ENCODE assay signal across 30 cellular contexts in the genomic region with DNA sequence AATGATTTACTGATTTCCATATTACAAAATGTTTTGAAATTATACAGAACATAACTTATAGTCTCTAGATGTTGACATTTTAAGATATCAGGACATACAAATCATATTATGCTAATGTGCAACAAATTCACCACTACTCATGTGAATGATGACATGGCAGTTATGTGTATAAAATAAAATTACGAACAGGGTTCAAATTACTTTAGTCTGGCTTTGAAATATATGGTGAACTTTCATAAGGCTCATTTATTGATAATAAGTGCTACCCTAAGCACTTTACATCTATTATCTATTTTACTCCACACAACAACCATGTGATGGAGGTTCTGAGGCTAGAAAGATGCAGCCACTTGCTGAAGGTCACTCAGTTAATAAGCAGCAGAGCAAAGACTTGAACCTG.
"Had no signal": no experiment of that assay in that cellular context is flagged by ENCODE, and none has a peak within 500 bp of the region (broad histone marks: within the 10 kb centered on the region; RNA-seq: fewer than 3 reads in every experiment).

No MANE protein-coding gene starts in this region.

- DNase-seq: naive thymus-derived CD8-positive, alpha-beta T cell; nephron progenitor cell; nucleus accumbens; ovary; posterior cingulate gyrus; psoas muscle; right cardiac atrium; spleen; stimulated activated CD4-positive, alpha-beta T cell treated with anti-CD3 and anti-CD28 coated beads, Interleukin-12 subunit alpha, Interleukin-12 subunit beta, amount 100 ng/mL, for 4 hours; stimulated activated CD4-positive, alpha-beta T cell treated with anti-CD3 and anti-CD28 coated beads, Interleukin-1b, Interleukin-23, amount 100 ng/mL, for 48 hours; stimulated activated CD4-positive, alpha-beta T cell treated with anti-CD3 and anti-CD28 coated beads, Interleukin-4, amount 100 ng/mL, for 1 hour; stimulated activated CD4-positive, alpha-beta T cell treated with anti-CD3 and anti-CD28 coated beads, Interleukin-4, amount 100 ng/mL, for 4 hours; stimulated activated CD8-positive, alpha-beta memory T cell treated with anti-CD3 and anti-CD28 coated beads, Interleukin-4, amount 100 ng/mL, for 48 hours; stimulated activated naive CD4-positive, alpha-beta T cell; stimulated activated naive CD8-positive, alpha-beta T cell treated with anti-CD3 and anti-CD28 coated beads, Interleukin-15, amount 100 ng/mL, for 72 hours; stimulated activated naive CD8-positive, alpha-beta T cell treated with anti-CD3 and anti-CD28 coated beads, Interleukin-15, Interleukin-2, amounts not matched to agents 100 U/mL and 50 U/mL, for 24 hours; substantia nigra; testis; tibial artery; transverse colon; upper lobe of right lung; uterus had no signal

- H3K27ac ChIP-seq: neutrophil, ovary, parathyroid adenoma, psoas muscle, skin epidermis, spleen, suprapubic skin, testis, tibial artery, transverse colon, upper lobe of right lung, uterus had no signal

- H3K36me3 ChIP-seq: neutrophil, ovary, spleen, suprapubic skin, tibial artery, transverse colon, upper lobe of right lung, uterus had no signal

- H3K27me3 ChIP-seq: neutrophil, ovary, spleen, suprapubic skin, testis, tibial artery, transverse colon, upper lobe of right lung, uterus had no signal

- H3K9me3 ChIP-seq: neutrophil, ovary, psoas muscle, spleen, suprapubic skin, testis, tibial artery, transverse colon, upper lobe of right lung, uterus had no signal

- H3K9ac ChIP-seq: parathyroid adenoma had no signal

- ATAC-seq: naive thymus-derived CD8-positive, alpha-beta T cell; natural killer cell treated with Interleukin-12 subunit alpha and Interleukin-12 subunit beta and Interleukin-15 and Interleukin-18, amount 100 ng/mL, for 72 hours; psoas muscle; right cardiac atrium; sciatic nerve; stimulated activated memory B cell treated with anti-CD40 and anti-IgM and Interleukin-4, amounts not matched to agents 10 μg/mL and 1 μg/mL and 100 μg/mL, for 72 hours; stimulated activated naive CD8-positive, alpha-beta T cell treated with anti-CD3 and anti-CD28 coated beads, Interleukin-15, amount 100 ng/mL, for 72 hours; stimulated activated naive CD8-positive, alpha-beta T cell treated with anti-CD3 and anti-CD28 coated beads, Interleukin-15, Interleukin-2, amounts not matched to agents 100 U/mL and 50 U/mL, for 24 hours; upper lobe of right lung had no signal

- H3K4me3 ChIP-seq: ovary, psoas muscle, skin epidermis, smooth muscle cell, spleen, suprapubic skin, testis, tibial artery, transverse colon, upper lobe of right lung, uterus had no signal

- H2AFZ ChIP-seq: parathyroid adenoma had no signal

- H3K4me1 ChIP-seq: parathyroid adenoma, psoas muscle, spleen, suprapubic skin, testis, tibial artery, transverse colon, upper lobe of right lung, uterus had no signal

- H3K79me2 ChIP-seq: parathyroid adenoma had no signal

- H3K4me2 ChIP-seq: smooth muscle cell had no signal
